In genomic region chr3:134652409-134652831, GRCh38 we compare ENCODE assay signal across 10 cellular contexts. TPM values are rescaled to one million over a fixed set of nuclear protein-coding genes. Genes with fewer than 3 reads are reported as not detected.
DNase-seq lines count a peak whose midpoint lies in the region; ATAC-seq and TF ChIP-seq lines count a peak whose summit lies in the region.
"Had no signal": no experiment of that assay in that cellular context is flagged by ENCODE, and none has a peak within 500 bp of the region (broad histone marks: within the 10 kb centered on the region; RNA-seq: fewer than 3 reads in every experiment).

No MANE protein-coding gene starts in this region.

- TF ChIP-seq POLR2A in upper lobe of left lung (IDR thresholded peaks at IDR 0.05): no peak

- no peak for ATAC-seq in upper lobe of left lung (ENCODE audit: low FRiP score in 2 of 2)
- ATAC-seq in HG03196 (IDR thresholded peaks at IDR 0.05; ENCODE audit: unreplicated experiment): no peak
- ATAC-seq in GM18867 (IDR thresholded peaks at IDR 0.05; ENCODE audit: unreplicated experiment): no peak

- H3K9me3 ChIP-seq in upper lobe of left lung: no peaks in the 10 kb centered on the region

- TF ChIP-seq EP300 in upper lobe of left lung (IDR thresholded peaks at IDR 0.05): no peak

- peak; percentile 36 for DNase-seq in activated CD8-positive, alpha-beta memory T cell treated with anti-CD3 and anti-CD28 coated beads, Interleukin-2, amount 50 U/mL, for 48 hours
- DNase-seq in activated CD8-positive, alpha-beta memory T cell treated with anti-CD3 and anti-CD28 coated beads, Interleukin-2, amount 50 U/mL, for 4 hours: no peak
- DNase-seq in NCI-H226: peak; percentile 38
- DNase-seq in fibroblast of pulmonary artery (ENCODE audit: low read depth): peak; percentile 34
- DNase-seq in upper lobe of left lung: peak; percentile 35 to 69
- DNase-seq in ACHN: no peak
- DNase-seq: activated CD4-positive, alpha-beta T cell treated with anti-CD3 and anti-CD28 coated beads for 4 hours; activated gamma-delta T cell had no signal

- H3K4me3 ChIP-seq in fibroblast of pulmonary artery (replicated peaks; ENCODE audit: low read depth, low read length): no peak overlapping the region
- H3K4me3 ChIP-seq in upper lobe of left lung: no peak overlapping the region

- TF ChIP-seq CTCF in fibroblast of pulmonary artery (IDR thresholded peaks at IDR 0.05; ENCODE audit: low read length, missing control alignments) (no peak), upper lobe of left lung (IDR thresholded peaks at IDR 0.05) (no peak)

- H3K4me1 ChIP-seq in upper lobe of left lung: peaks cover 7 to 17% (median 13%) of the 10 kb centered on the region in 4 donors

- H3K27ac ChIP-seq in upper lobe of left lung: no peak overlapping the region

- no peaks in the 10 kb centered on the region for H3K36me3 ChIP-seq in upper lobe of left lung

- 63 to 71% methylated on average over 6 to 7 of the region's 7 CpGs for WGBS in upper lobe of left lung, 2 donors

- H3K27me3 ChIP-seq in upper lobe of left lung: peaks cover 0 to 2% (median 0%) of the 10 kb centered on the region in 4 donors

- in situ Hi-C loops in ACHN (cut with HindIII; ENCODE audit: low pct_ligation_motif_present, low pct_unique_long_range_greater_than_20kb, low sequenced_read_pairs): no loop called here

RNA-seq across cellular contexts. Expression of gene KY, which starts 1.6 kb away (rescaled TPM):
- 1 to 10 TPM in 1 of 6 donors, under 1 TPM in 3, not detected in 2; 0.11 to 2.1 (median 0.38) TPM for total RNA-seq in upper lobe of left lung

Comparison
In these comparisons a context has a peak if more than half of its experiments do, and no peak if none do; other contexts are left out.
1. DNase-seq: peak in activated CD8-positive, alpha-beta memory T cell treated with anti-CD3 and anti-CD28 coated beads, Interleukin-2, amount 50 U/mL, for 48 hours (single experiment), NCI-H226 (single experiment), fibroblast of pulmonary artery (single experiment) and upper lobe of left lung (2 of 2); none in activated CD8-positive, alpha-beta memory T cell treated with anti-CD3 and anti-CD28 coated beads, Interleukin-2, amount 50 U/mL, for 4 hours (single experiment) and ACHN (single experiment).